Comparison of ENCODE assay signal across 8 cellular contexts in genomic region chr20:13009682-13010406, GRCh38. TPM values are rescaled to one million over a fixed set of nuclear protein-coding genes. Genes with fewer than 3 reads are reported as not detected.
DNase-seq lines count a peak whose midpoint lies in the region; ATAC-seq and TF ChIP-seq lines count a peak whose summit lies in the region.

No MANE protein-coding gene starts in this region.

- ATAC-seq in GM19328 (IDR thresholded peaks at IDR 0.05; ENCODE audit: unreplicated experiment) = peak; percentile 93
- peak; percentile 89 for ATAC-seq in HG03280 (IDR thresholded peaks at IDR 0.05; ENCODE audit: unreplicated experiment)
- peak; percentile 87 for ATAC-seq in esophagus mucosa
- ATAC-seq in natural killer cell treated with Interleukin-12 subunit alpha and Interleukin-12 subunit beta and Interleukin-15 and Interleukin-18, amount 100 ng/mL, for 72 hours = peak in 1 of 2 donors; percentile 67

- no peaks in the 10 kb centered on the region for H3K36me3 ChIP-seq in WERI-Rb-1

- peak overlapping the region in 1 of 2 donors; percentile 31 for H3K27ac Mint-ChIP-seq in natural killer cell treated with Interleukin-12 subunit alpha and Interleukin-12 subunit beta and Interleukin-15 and Interleukin-18, amount 100 ng/mL, for 72 hours

- peaks cover 0 to 5% of the 10 kb centered on the region in 2 donors for H3K27me3 Mint-ChIP-seq in natural killer cell treated with Interleukin-12 subunit alpha and Interleukin-12 subunit beta and Interleukin-15 and Interleukin-18, amount 100 ng/mL, for 72 hours

- peaks cover 6% of the 10 kb centered on the region for H3K36me3 Mint-ChIP-seq in natural killer cell treated with Interleukin-12 subunit alpha and Interleukin-12 subunit beta and Interleukin-15 and Interleukin-18, amount 100 ng/mL, for 72 hours

- H3K27ac ChIP-seq in WERI-Rb-1 = no peak overlapping the region

- H3K9me3 Mint-ChIP-seq in natural killer cell treated with Interleukin-12 subunit alpha and Interleukin-12 subunit beta and Interleukin-15 and Interleukin-18, amount 100 ng/mL, for 72 hours = no peaks in the 10 kb centered on the region

- no peak for TF ChIP-seq CTCF in WERI-Rb-1 (IDR thresholded peaks at IDR 0.05; ENCODE audit: low read depth, low read length)

- no peak overlapping the region for H3K4me3 ChIP-seq in WERI-Rb-1 (ENCODE audit: low read depth, low read length)

- peaks cover 20 to 25% of the 10 kb centered on the region in 2 donors for H3K4me1 Mint-ChIP-seq in natural killer cell treated with Interleukin-12 subunit alpha and Interleukin-12 subunit beta and Interleukin-15 and Interleukin-18, amount 100 ng/mL, for 72 hours (ENCODE audit: low read depth in 2 of 2)

- H3K9me3 ChIP-seq in WERI-Rb-1 (ENCODE audit: severe bottlenecking) = no peaks in the 10 kb centered on the region

- peak overlapping the region; percentile 66 for H3K4me3 Mint-ChIP-seq in natural killer cell treated with Interleukin-12 subunit alpha and Interleukin-12 subunit beta and Interleukin-15 and Interleukin-18, amount 100 ng/mL, for 72 hours

- DNase-seq in COLO829 (ENCODE audit: low spot score) (peak; percentile 51), SKM-1 treated with dmso at 0.1 percent for 144 hours (lab: John Stamatoyannopoulos, UW; ENCODE audit: unreplicated experiment) (peak; percentile 74), WERI-Rb-1 (no peak), DMS114 treated with DMSO at 0.1 percent for 48 hours (lab: John Stamatoyannopoulos, UW; ENCODE audit: unreplicated experiment) (no peak)
- DNase-seq in natural killer cell treated with Interleukin-12 subunit alpha and Interleukin-12 subunit beta and Interleukin-15 and Interleukin-18, amount 100 ng/mL, for 72 hours (ENCODE audit: low spot score) = no peak

- no peaks in the 10 kb centered on the region for H3K27me3 ChIP-seq in WERI-Rb-1 (ENCODE audit: insufficient read depth, low read depth, severe bottlenecking)

RNA-seq across cellular contexts. Expression of gene SPTLC3, which starts 1.1 kb away (rescaled TPM):
- total RNA-seq in esophagus mucosa = 9.0 TPM
- not detected for total RNA-seq in natural killer cell treated with Interleukin-12 subunit alpha and Interleukin-12 subunit beta and Interleukin-15 and Interleukin-18, amount 100 ng/mL, for 72 hours

Comparison
In these comparisons a context has a peak if more than half of its experiments do, and no peak if none do; other contexts are left out.
1. DNase-seq: peak in COLO829 (single experiment) and SKM-1 treated with dmso at 0.1 percent for 144 hours (single experiment); none in natural killer cell treated with Interleukin-12 subunit alpha and Interleukin-12 subunit beta and Interleukin-15 and Interleukin-18, amount 100 ng/mL, for 72 hours (single experiment), WERI-Rb-1 (single experiment) and DMS114 treated with DMSO at 0.1 percent for 48 hours (single experiment).